In the genomic region with DNA sequence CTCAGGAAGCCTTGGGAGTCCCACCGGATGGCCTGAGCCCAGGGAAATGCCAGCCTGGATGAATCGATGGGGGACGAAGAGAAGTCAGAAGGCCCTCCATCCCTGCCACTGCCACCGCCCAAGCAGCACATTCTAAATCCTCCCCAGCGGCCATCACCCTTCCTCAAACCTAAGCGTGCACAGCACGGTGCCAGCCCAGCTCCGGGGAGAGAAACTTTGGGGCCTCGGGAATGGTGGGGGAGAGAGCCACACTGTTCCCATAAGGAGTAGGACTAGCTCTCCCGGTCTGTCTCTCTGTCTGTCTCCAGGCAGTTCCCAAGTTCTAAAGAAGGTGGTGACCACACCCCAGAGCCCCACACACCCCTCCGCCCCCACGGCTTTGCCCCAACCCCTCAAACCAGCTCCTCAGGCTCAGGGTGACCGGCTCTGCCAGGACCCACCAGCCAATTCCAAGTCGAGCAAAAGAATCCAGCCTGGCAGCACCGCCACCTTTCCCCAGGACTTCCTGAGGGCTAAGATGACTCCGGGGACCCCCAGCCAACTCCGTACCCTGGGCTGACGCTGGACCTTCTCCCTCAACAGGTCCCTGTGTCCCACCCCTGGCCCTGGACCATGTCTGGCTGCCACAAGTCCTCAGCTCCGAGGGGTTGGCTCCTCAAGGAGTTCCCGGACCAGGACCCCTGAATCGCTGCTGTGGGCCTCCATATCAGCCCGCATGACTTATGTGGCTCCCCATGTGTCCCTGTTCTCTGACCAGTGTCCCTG, we compare ENCODE assay signal across 8 cellular contexts. TPM values are rescaled to one million over a fixed set of nuclear protein-coding genes. Genes with fewer than 3 reads are reported as not detected.
DNase-seq lines count a peak whose midpoint lies in the region; ATAC-seq, FAIRE-seq and TF ChIP-seq lines count a peak whose summit lies in the region.

No MANE protein-coding gene starts in this region.

- peaks cover 72% of the 10 kb centered on the region for H3K4me1 ChIP-seq in PC-3 (ENCODE audit: insufficient read depth, low read length)
- peaks cover 5 to 38% (median 23%) of the 10 kb centered on the region in 4 experiments for H3K4me1 ChIP-seq in H1 (replicated peaks in 1 of 4; ENCODE audit: control insufficient read depth in 3 of 4, insufficient read depth in 4 of 4, low read length in 3 of 4)
- peaks cover 42 to 49% of the 10 kb centered on the region in 2 donors for H3K4me1 ChIP-seq in neuronal stem cell (ENCODE audit: control insufficient read depth in 2 of 2, insufficient read depth in 1 of 2, low read depth in 1 of 2, low read length in 2 of 2)

- H3F3A ChIP-seq in PC-3 (ENCODE audit: low read length, unreplicated experiment): peaks cover 17% of the 10 kb centered on the region

- peak overlapping the region; percentile 90; the same call in 1 of the 2 replicates for H2BK20ac ChIP-seq in H1 (ENCODE audit: low read length)

- H3K4me1 Mint-ChIP-seq in CD4-positive, alpha-beta T cell (ENCODE audit: low read depth): peaks cover 72% of the 10 kb centered on the region

- H3K9ac ChIP-seq in PC-3 (ENCODE audit: low read length) (peak overlapping the region; percentile 97), H1 (replicated peaks in 1 of 4; ENCODE audit: extremely low read depth in 1 of 4, low read depth in 3 of 4, low read length in 3 of 4) (no peak overlapping the region), neuronal stem cell (ENCODE audit: low read depth, low read length, poor library complexity) (no peak overlapping the region)

- CTCF ChIA-PET in CD4-positive, alpha-beta T cell (lab: Charles Lee): interaction anchor here (0.8 to 10.9 kb wide), 11 partner anchors 12 to 142 kb away, joined by 3 to 251 read pairs (median 6); a partner anchor contains a TSS
- CTCF ChIA-PET in PC-3 (lab: Charles Lee) (interaction anchor here (0.6 to 4.1 kb wide), 12 partner anchors 9 to 158 kb away, joined by 3 to 64 read pairs (median 14); a partner anchor contains a TSS), H1 (lab: Charles Lee; ENCODE audit: partially characterized antibody) (interaction anchor here (0.6 to 5.1 kb wide), 40 partner anchors 10 to 386 kb away, joined by 3 to 179 read pairs (median 6); a partner anchor contains a TSS)

- H4K20me1 ChIP-seq in PC-3 (ENCODE audit: low read length): peaks cover 42% of the 10 kb centered on the region
- H4K20me1 ChIP-seq in H1 (replicated peaks in 1 of 2; ENCODE audit: control insufficient read depth in 1 of 2, insufficient read depth in 2 of 2, low read length in 2 of 2): peaks cover 8 to 14% of the 10 kb centered on the region in 2 experiments

- FAIRE-seq in H1 (lab: Jason Lieb, UNC): no peak

- H3K36me3 Mint-ChIP-seq in CD4-positive, alpha-beta T cell (ENCODE audit: low read depth): peaks cover 30% of the 10 kb centered on the region

- whole genome bisulfite sequencing in H1 (ENCODE audit: extremely low coverage in 1 of 2, insufficient coverage in 1 of 2, insufficient read length in 1 of 2, insufficient replicate concordance in 2 of 2, low coverage in 1 of 2, low lambda C conversion rate in 2 of 2, missing lambda C conversion rate in 1 of 2), 2 experiments: 55% methylated on average over 22 of the region's 22 CpGs; no CpG with 5 or more reads in 1 of the 2 experiments
- no CpG with 5 or more reads among the region's 22 CpGs for WGBS in neuronal stem cell (ENCODE audit: extremely low coverage in 2 of 2, insufficient read length in 2 of 2, insufficient replicate concordance in 1 of 2), 2 donors

- H3K27ac ChIP-seq in CD4-positive, alpha-beta T cell (ENCODE audit: low read depth, low read length): peak overlapping the region; percentile 77
- H3K27ac ChIP-seq in PC-3 (ENCODE audit: low read length): peak overlapping the region; percentile 94
- H3K27ac ChIP-seq in H1 (ENCODE audit: low read depth, low read length): no peak overlapping the region
- H3K27ac ChIP-seq in neuronal stem cell (replicated peaks; ENCODE audit: low read length): no peak overlapping the region

- H3K4me3 Mint-ChIP-seq in CD4-positive, alpha-beta T cell: peak overlapping the region; percentile 99

- H3K18ac ChIP-seq in H1 (ENCODE audit: extremely low read depth, low read length): peak overlapping the region; percentile 1; the same call in 1 of the 2 replicates
- peak overlapping the region; percentile 97 for H3K18ac ChIP-seq in neuronal stem cell (ENCODE audit: low read length)

- H4K91ac ChIP-seq in H1 (replicated peaks; ENCODE audit: insufficient read length, low read length) (no peak overlapping the region), neuronal stem cell (ENCODE audit: low read depth, low read length, poor library complexity) (no peak overlapping the region)

- H2AFZ ChIP-seq in PC-3 (ENCODE audit: low read length): no peak overlapping the region
- H2AFZ ChIP-seq in H1 (ENCODE audit: low read length): no peak overlapping the region
- H2AFZ ChIP-seq in neuronal stem cell (ENCODE audit: low read length): no peak overlapping the region

- TF ChIP-seq RAD21 in H1 (IDR thresholded peaks at IDR 0.05 in 1 of 2, conservative IDR thresholded peaks at IDR 0.05 in 1 of 2; ENCODE audit: low read depth in 2 of 2, low read length in 2 of 2): no peak

- no peaks in the 10 kb centered on the region for H3K79me1 ChIP-seq in H1 (ENCODE audit: low read depth, low read length)
- H3K79me1 ChIP-seq in neuronal stem cell (ENCODE audit: low read depth, low read length): peaks cover 5% of the 10 kb centered on the region

- no peak for TF ChIP-seq CTCF in CD4-positive, alpha-beta T cell (IDR thresholded peaks at IDR 0.05)
- no peak for TF ChIP-seq CTCF in PC-3 (conservative IDR thresholded peaks at IDR 0.05; ENCODE audit: low read depth, low read length)
- no peak for TF ChIP-seq CTCF in H1 (IDR thresholded peaks at IDR 0.05; ENCODE audit: control extremely low read depth in 1 of 3, insufficient read depth in 1 of 3, low read depth in 1 of 3, low read length in 3 of 3)

- no peak overlapping the region for H3K23ac ChIP-seq in H1 (ENCODE audit: insufficient read length)
- no peak overlapping the region for H3K23ac ChIP-seq in neuronal stem cell (ENCODE audit: low read depth, low read length, poor library complexity)

- no peak overlapping the region for H3K56ac ChIP-seq in H1 (replicated peaks; ENCODE audit: insufficient read length, low read depth, low read length)

- peak overlapping the region; percentile 94; the same call in 1 of the 2 replicates for H2BK12ac ChIP-seq in H1 (ENCODE audit: low read depth, low read length)
- peak overlapping the region; percentile 88 for H2BK12ac ChIP-seq in neuronal stem cell (ENCODE audit: low read length)

- DNase-seq in CD4-positive, alpha-beta T cell: no peak
- DNase-seq in PC-3: peak; percentile 29
- DNase-seq in H1 (ENCODE audit: low read depth in 1 of 2, low spot score in 2 of 2): no peak
- no peak for DNase-seq in neuronal stem cell (ENCODE audit: low spot score)

- H3K9me3 ChIP-seq in CD4-positive, alpha-beta T cell (ENCODE audit: control insufficient read depth, low read length): no peaks in the 10 kb centered on the region
- no peaks in the 10 kb centered on the region for H3K9me3 ChIP-seq in PC-3 (ENCODE audit: low read length)
- H3K9me3 ChIP-seq in H1 (ENCODE audit: insufficient read depth in 2 of 2, low read depth in 1 of 2, low read length in 1 of 2): no peaks in the 10 kb centered on the region
- no peaks in the 10 kb centered on the region for H3K9me3 ChIP-seq in neuronal stem cell (replicated peaks in 1 of 2; ENCODE audit: control insufficient read depth in 2 of 2, insufficient read depth in 1 of 2, low read depth in 1 of 2, low read length in 2 of 2)

- BruUV-seq in PC-3 (replicated peaks; lab: Mats Ljungman, UMichigan): no TSS peak

- TF ChIP-seq EP300 in H1 (IDR thresholded peaks at IDR 0.05; ENCODE audit: borderline replicate concordance in 1 of 2, low read depth in 2 of 2, low read length in 2 of 2): no peak

- peaks cover 27% of the 10 kb centered on the region for H3K23me2 ChIP-seq in H1 (ENCODE audit: low read depth, low read length)

- H3K27me3 ChIP-seq in CD4-positive, alpha-beta T cell (ENCODE audit: control insufficient read depth, insufficient read depth, low read length): no peaks in the 10 kb centered on the region
- H3K27me3 ChIP-seq in PC-3 (ENCODE audit: low read length) (no peaks in the 10 kb centered on the region), H1 (replicated peaks in 1 of 4; ENCODE audit: control insufficient read depth in 3 of 4, extremely low read depth in 1 of 4, insufficient read depth in 3 of 4, low read length in 3 of 4) (peaks cover 34 to 60% (median 56%) of the 10 kb centered on the region in 4 experiments), neuronal stem cell (ENCODE audit: control insufficient read depth in 3 of 3, insufficient read depth in 3 of 3, low read depth in 1 of 3, low read length in 3 of 3) (peaks cover 21 to 66% (median 47%) of the 10 kb centered on the region in 3 experiments)

- H2BK120ac ChIP-seq in H1 (replicated peaks; ENCODE audit: low read depth, low read length) (no peak overlapping the region), neuronal stem cell (ENCODE audit: low read depth, low read length) (no peak overlapping the region)

- H4K5ac ChIP-seq in H1 (ENCODE audit: insufficient read length, low read depth, low read length): no peak overlapping the region

- H3K9me3 Mint-ChIP-seq in CD4-positive, alpha-beta T cell: no peaks in the 10 kb centered on the region

- no peak for TF ChIP-seq POLR2A in H1 (IDR thresholded peaks at IDR 0.05; ENCODE audit: control extremely low read depth in 1 of 2, low read depth in 2 of 2, low read length in 2 of 2)

- H3K27me3 Mint-ChIP-seq in CD4-positive, alpha-beta T cell: no peaks in the 10 kb centered on the region

- H3K4me3 ChIP-seq in PC-3 (ENCODE audit: low read length) (peak overlapping the region; percentile 96), H1 (ENCODE audit: extremely low read depth in 1 of 4, insufficient read depth in 2 of 4, low read depth in 3 of 4, low read length in 4 of 4) (peak overlapping the region in 3 of 4 experiments; percentile 5 to 73 (median 65); a peak in 3 of 8 replicates), neuronal stem cell (ENCODE audit: low read length in 2 of 2) (no peak overlapping the region)

- H3K79me2 ChIP-seq in PC-3 (ENCODE audit: low read length) (peaks cover 84% of the 10 kb centered on the region), H1 (ENCODE audit: control insufficient read depth in 1 of 2, insufficient read depth in 2 of 2, low read length in 2 of 2) (no peaks in the 10 kb centered on the region; a peak in 1 of 4 replicates)

- H3K4me2 ChIP-seq in PC-3 (ENCODE audit: low read length) (peak overlapping the region; percentile 89), H1 (ENCODE audit: insufficient read depth in 1 of 2, low read depth in 2 of 2, low read length in 2 of 2) (peak overlapping the region; percentile 64 to 97; a peak in 3 of 4 replicates), neuronal stem cell (ENCODE audit: insufficient read depth, low read length, poor library complexity, severe bottlenecking) (no peak overlapping the region)

- H4K8ac ChIP-seq in H1 (ENCODE audit: extremely low read depth, insufficient read depth, low read length): no peak overlapping the region; the same call in 1 of the 2 replicates
- no peak overlapping the region for H4K8ac ChIP-seq in neuronal stem cell (ENCODE audit: low read depth, low read length)

- H3K27ac Mint-ChIP-seq in CD4-positive, alpha-beta T cell: peak overlapping the region; percentile 90

- H2AK5ac ChIP-seq in H1 (ENCODE audit: low read depth, low read length): no peak overlapping the region; the same call in 1 of the 2 replicates
- H2AK5ac ChIP-seq in neuronal stem cell (ENCODE audit: low read depth, low read length): peak overlapping the region; percentile 53

- no peaks in the 10 kb centered on the region; the same call in 1 of the 2 replicates for H3K36me3 ChIP-seq in PC-3 (ENCODE audit: low read depth, low read length)
- H3K36me3 ChIP-seq in H1 (ENCODE audit: control insufficient read depth in 2 of 4, insufficient read depth in 4 of 4, low read length in 3 of 4): no peaks in the 10 kb centered on the region
- no peaks in the 10 kb centered on the region for H3K36me3 ChIP-seq in neuronal stem cell (replicated peaks in 1 of 2; ENCODE audit: control insufficient read depth in 2 of 2, insufficient read depth in 2 of 2, low read length in 2 of 2)

- H3K14ac ChIP-seq in H1 (ENCODE audit: insufficient read length): no peak overlapping the region
- no peak overlapping the region for H3K14ac ChIP-seq in neuronal stem cell (ENCODE audit: low read length)

- no peak overlapping the region for H2BK5ac ChIP-seq in H1 (ENCODE audit: low read depth, low read length)
- peak overlapping the region; percentile 48 for H2BK5ac ChIP-seq in neuronal stem cell (ENCODE audit: low read length)

- POLR2A ChIA-PET in CD4-positive, alpha-beta T cell (lab: Charles Lee): interaction anchor here (1.0 to 6.3 kb wide), 10 partner anchors 8 to 297 kb away, joined by 3 to 122 read pairs (median 9); a partner anchor contains a TSS
- POLR2A ChIA-PET in PC-3 (lab: Charles Lee; ENCODE audit: unreplicated experiment) (interaction anchor here (0.6 to 1.4 kb wide), 6 partner anchors 9 to 34 kb away, joined by 3 to 14 read pairs (median 6); a partner anchor contains a TSS), H1 (lab: Charles Lee; ENCODE audit: partially characterized antibody) (interaction anchor here (0.9 to 7.5 kb wide), 11 partner anchors 9 to 140 kb away, joined by 3 to 59 read pairs (median 5); a partner anchor contains a TSS)

- H2BK15ac ChIP-seq in H1 (ENCODE audit: low read length) (0 out of 2 replicates have a peak overlapping the region, but pooled peaks have one; percentile 92), neuronal stem cell (ENCODE audit: low read length) (peak overlapping the region; percentile 99)

- no peak for ATAC-seq in CD4-positive, alpha-beta T cell (ENCODE audit: poor library complexity)
- ATAC-seq in PC-3 (no peak), HG03460 (IDR thresholded peaks at IDR 0.05; ENCODE audit: unreplicated experiment) (no peak), HG03571 (IDR thresholded peaks at IDR 0.05; ENCODE audit: unreplicated experiment) (no peak), GM19395 (IDR thresholded peaks at IDR 0.05; ENCODE audit: unreplicated experiment) (no peak), GM21619 (IDR thresholded peaks at IDR 0.05; ENCODE audit: unreplicated experiment) (no peak)

- no peaks in the 10 kb centered on the region for H3K9me2 ChIP-seq in PC-3 (replicated peaks; ENCODE audit: low read length)

- intact Hi-C loops in CD4-positive, alpha-beta T cell (cut with DNase I, micrococcal nuclease): loop anchor here (2.0 to 10.0 kb wide), 4 partner anchors 17 to 579 kb away; a partner anchor contains a TSS
- intact Hi-C loops in PC-3 (cut with micrococcal nuclease): no loop called here

- H3K4ac ChIP-seq in H1 (replicated peaks; ENCODE audit: insufficient read length, low read depth, low read length) (no peak overlapping the region), neuronal stem cell (ENCODE audit: low read length) (no peak overlapping the region)

RNA-seq across cellular contexts. Expression of a gene that starts 2.7 kb away (rescaled TPM):
- total RNA-seq in CD4-positive, alpha-beta T cell: 100 to 1,000 TPM; 320 to 332 TPM
- 287 and 383 TPM in 2 replicates for total RNA-seq in PC-3 (2014; rRNA removed)
- 5.8 and 6.7 TPM in 2 replicates for total RNA-seq in H1 (2021; fragmentation: NEBNext Ultra II Directional; extraction: Animal tissue kit (Norgen Biotek cat#: 25700))
- polyA plus RNA-seq in H1 (2011; rRNA removed): 2.0 and 2.5 TPM in 2 replicates
- polyA plus RNA-seq in H1 (2011; cell fraction: cytosol; rRNA removed): 3.1 TPM
- polyA plus RNA-seq in H1 (2011; cell fraction: nucleus; rRNA removed): 17.1 TPM
- polyA plus RNA-seq in H1 (2012, experiment 1 of 2): 5.2 to 6.9 TPM (median 5.5 TPM) in 4 replicates
- polyA plus RNA-seq in H1 (2012, experiment 2 of 2): 0.70 TPM
- polyA plus RNA-seq in H1 (2013, experiment 1 of 2): 1.4 TPM
- 1.0 TPM for polyA plus RNA-seq in H1 (2013, experiment 2 of 2)
- 10.9 and 19.0 TPM in 2 replicates for polyA minus RNA-seq in H1 (2011; rRNA and poly(A)+ RNA removed)
- polyA minus RNA-seq in H1 (2011; cell fraction: cytosol; rRNA and poly(A)+ RNA removed): 7.9 TPM
- polyA minus RNA-seq in H1 (2011; cell fraction: nucleus; rRNA and poly(A)+ RNA removed): 13.0 TPM
- polyA plus RNA-seq in neuronal stem cell (2013, experiment 1 of 2): 6.4 TPM
- 6.9 TPM for polyA plus RNA-seq in neuronal stem cell (2013, experiment 2 of 2)

RNA-seq across cellular contexts. Expression of a gene that starts 29.8 kb away (rescaled TPM):
- total RNA-seq in CD4-positive, alpha-beta T cell: 1,000 to 10,000 TPM; 2,181 to 2,269 TPM
- 1,577 and 1,815 TPM in 2 replicates for total RNA-seq in PC-3 (2014; rRNA removed)
- 1,622 and 1,627 TPM in 2 replicates for total RNA-seq in H1 (2021; fragmentation: NEBNext Ultra II Directional; extraction: Animal tissue kit (Norgen Biotek cat#: 25700))
- 1,996 and 2,000 TPM in 2 replicates for polyA plus RNA-seq in H1 (2011; rRNA removed)
- polyA plus RNA-seq in H1 (2011; cell fraction: cytosol; rRNA removed): 2,637 TPM
- 1,888 TPM for polyA plus RNA-seq in H1 (2011; cell fraction: nucleus; rRNA removed)
- 1,872 to 2,382 TPM (median 2,305 TPM) in 4 replicates for polyA plus RNA-seq in H1 (2012, experiment 1 of 2)
- polyA plus RNA-seq in H1 (2012, experiment 2 of 2): 2,227 TPM
- polyA plus RNA-seq in H1 (2013, experiment 1 of 2): 1,219 TPM
- 1,170 TPM for polyA plus RNA-seq in H1 (2013, experiment 2 of 2)
- 1,372 and 1,843 TPM in 2 replicates for polyA minus RNA-seq in H1 (2011; rRNA and poly(A)+ RNA removed)
- 1,032 TPM for polyA minus RNA-seq in H1 (2011; cell fraction: cytosol; rRNA and poly(A)+ RNA removed)
- 466 TPM for polyA minus RNA-seq in H1 (2011; cell fraction: nucleus; rRNA and poly(A)+ RNA removed)
- 2,514 TPM for polyA plus RNA-seq in neuronal stem cell (2013, experiment 1 of 2)
- polyA plus RNA-seq in neuronal stem cell (2013, experiment 2 of 2): 2,457 TPM

RNA-seq across cellular contexts. Expression of a gene that starts 47.5 kb away (rescaled TPM):
- total RNA-seq in CD4-positive, alpha-beta T cell: 10 to 100 TPM; 25.5 to 26.2 TPM
- 17.8 and 20.6 TPM in 2 replicates for total RNA-seq in PC-3 (2014; rRNA removed)
- 24.6 and 31.5 TPM in 2 replicates for total RNA-seq in H1 (2021; fragmentation: NEBNext Ultra II Directional; extraction: Animal tissue kit (Norgen Biotek cat#: 25700))
- 17.8 and 26.2 TPM in 2 replicates for polyA plus RNA-seq in H1 (2011; rRNA removed)
- polyA plus RNA-seq in H1 (2011; cell fraction: cytosol; rRNA removed): 24.2 TPM
- polyA plus RNA-seq in H1 (2011; cell fraction: nucleus; rRNA removed): 41.6 TPM
- polyA plus RNA-seq in H1 (2012, experiment 1 of 2): 20.8 to 24.7 TPM (median 23.1 TPM) in 4 replicates
- 20.4 TPM for polyA plus RNA-seq in H1 (2012, experiment 2 of 2)
- polyA plus RNA-seq in H1 (2013, experiment 1 of 2): 15.5 TPM
- 13.2 TPM for polyA plus RNA-seq in H1 (2013, experiment 2 of 2)
- polyA minus RNA-seq in H1 (2011; rRNA and poly(A)+ RNA removed): 10.0 and 16.4 TPM in 2 replicates
- 7.1 TPM for polyA minus RNA-seq in H1 (2011; cell fraction: cytosol; rRNA and poly(A)+ RNA removed)
- polyA minus RNA-seq in H1 (2011; cell fraction: nucleus; rRNA and poly(A)+ RNA removed): 8.6 TPM
- polyA plus RNA-seq in neuronal stem cell (2013, experiment 1 of 2): 14.3 TPM
- polyA plus RNA-seq in neuronal stem cell (2013, experiment 2 of 2): 14.6 TPM

RNA-seq across cellular contexts. Expression of a gene that starts 57.8 kb away (rescaled TPM):
- total RNA-seq in CD4-positive, alpha-beta T cell: 100 to 1,000 TPM; 167 to 172 TPM
- total RNA-seq in PC-3 (2014; rRNA removed): 193 and 259 TPM in 2 replicates
- total RNA-seq in H1 (2021; fragmentation: NEBNext Ultra II Directional; extraction: Animal tissue kit (Norgen Biotek cat#: 25700)): 114 and 117 TPM in 2 replicates
- polyA plus RNA-seq in H1 (2011; rRNA removed): 25.7 and 32.2 TPM in 2 replicates
- polyA plus RNA-seq in H1 (2011; cell fraction: cytosol; rRNA removed): 35.3 TPM
- 66.3 TPM for polyA plus RNA-seq in H1 (2011; cell fraction: nucleus; rRNA removed)
- polyA plus RNA-seq in H1 (2012, experiment 1 of 2): 98.7 to 112 TPM (median 111 TPM) in 4 replicates
- polyA plus RNA-seq in H1 (2012, experiment 2 of 2): 79.2 TPM
- polyA plus RNA-seq in H1 (2013, experiment 1 of 2): 45.4 TPM
- 44.6 TPM for polyA plus RNA-seq in H1 (2013, experiment 2 of 2)
- 69.4 and 71.5 TPM in 2 replicates for polyA minus RNA-seq in H1 (2011; rRNA and poly(A)+ RNA removed)
- polyA minus RNA-seq in H1 (2011; cell fraction: cytosol; rRNA and poly(A)+ RNA removed): 41.7 TPM
- polyA minus RNA-seq in H1 (2011; cell fraction: nucleus; rRNA and poly(A)+ RNA removed): 48.7 TPM
- 61.4 TPM for polyA plus RNA-seq in neuronal stem cell (2013, experiment 1 of 2)
- 60.5 TPM for polyA plus RNA-seq in neuronal stem cell (2013, experiment 2 of 2)

Comparison
In these comparisons a context has a peak if more than half of its experiments do, and no peak if none do; other contexts are left out.
1. H3K27ac ChIP-seq: peak in CD4-positive, alpha-beta T cell (single experiment) and PC-3 (single experiment); none in H1 (single experiment) and neuronal stem cell (single experiment).
2. H3K4me3 ChIP-seq: peak in PC-3 (single experiment) and H1 (3 of 4); none in neuronal stem cell (0 of 2).
3. RNA of a gene that starts 2.7 kb away (total RNA-seq): 320 to 332 TPM in CD4-positive, alpha-beta T cell and 287 to 383 TPM in PC-3; 5.8 to 6.7 TPM in H1; every median in the first group is over 10 times any median in the second.